Comparison of ENCODE assay signal across 19 cellular contexts in the genomic region with DNA sequence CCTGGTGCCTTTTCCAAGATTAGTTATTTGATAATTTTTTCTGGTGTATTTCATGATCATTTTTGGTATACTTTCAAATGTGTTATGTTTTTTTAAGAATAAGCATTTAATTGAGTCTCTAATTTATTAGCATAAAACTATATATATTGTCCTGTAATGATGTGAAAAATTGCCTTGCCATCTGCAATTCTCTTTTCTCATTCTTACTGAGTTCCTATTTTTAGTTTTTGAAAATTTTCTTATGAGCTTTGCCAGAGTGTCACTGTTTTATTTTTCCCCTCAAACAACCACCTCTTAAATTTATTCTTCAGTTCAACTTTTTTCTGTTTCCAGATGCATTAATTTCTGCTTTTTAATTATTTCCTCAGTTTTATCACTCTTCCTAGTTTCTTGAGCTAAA. TPM values are rescaled to one million over a fixed set of nuclear protein-coding genes. Genes with fewer than 3 reads are reported as not detected.
"Had no signal": no experiment of that assay in that cellular context is flagged by ENCODE, and none has a peak within 500 bp of the region (broad histone marks: within the 10 kb centered on the region; RNA-seq: fewer than 3 reads in every experiment).

No MANE protein-coding gene starts in this region.

- H3K36me3 ChIP-seq: gastroesophageal sphincter, heart right ventricle, tibial nerve, vagina, WERI-Rb-1 had no signal

- DNase-seq: activated CD4-positive, alpha-beta memory T cell treated with anti-CD3 and anti-CD28 coated beads for 36 hours; activated CD4-positive, alpha-beta T cell treated with anti-CD3 and anti-CD28 coated beads for 36 hours; activated naive CD4-positive, alpha-beta T cell; dorsolateral prefrontal cortex; endodermal cell; erythroblast; heart right ventricle; islet precursor cell; midbrain; stimulated activated CD4-positive, alpha-beta T cell treated with anti-CD3 and anti-CD28 coated beads, Interleukin-12 subunit alpha, Interleukin-12 subunit beta, amount 100 ng/mL, for 4 hours; stimulated activated CD4-positive, alpha-beta T cell treated with anti-CD3 and anti-CD28 coated beads, Interleukin-2, amount 100 ng/mL, for 24 hours; substantia nigra; WERI-Rb-1 had no signal

- H3K27ac Mint-ChIP-seq: activated CD4-positive, alpha-beta memory T cell treated with anti-CD3 and anti-CD28 coated beads for 36 hours; activated CD4-positive, alpha-beta T cell treated with anti-CD3 and anti-CD28 coated beads for 36 hours; activated T-helper 1 cell treated with anti-CD3 and anti-CD28 coated beads, Interleukin-12 subunit alpha, Interleukin-12 subunit beta, Interleukin-2, Interleukin-4 antibody, amounts not matched to agents 30 ng/mL and 10 ng/mL and 1 ng/mL, durations not matched to agents 14 hours and 24 hours and 36 hours; endodermal cell had no signal

- H3K4me3 ChIP-seq: dorsolateral prefrontal cortex, gastroesophageal sphincter, heart right ventricle, lung, tibial nerve, vagina had no signal

- H3K9me3 ChIP-seq: gastroesophageal sphincter, heart right ventricle, tibial nerve, vagina had no signal

- H3K27me3 ChIP-seq: dorsolateral prefrontal cortex, gastroesophageal sphincter, tibial nerve, vagina had no signal

- H3K9me3 Mint-ChIP-seq: activated CD4-positive, alpha-beta memory T cell treated with anti-CD3 and anti-CD28 coated beads for 36 hours; activated T-helper 1 cell treated with anti-CD3 and anti-CD28 coated beads, Interleukin-12 subunit alpha, Interleukin-12 subunit beta, Interleukin-2, Interleukin-4 antibody, amounts not matched to agents 30 ng/mL and 10 ng/mL and 1 ng/mL, durations not matched to agents 14 hours and 24 hours and 36 hours; endodermal cell had no signal

- H3K4me1 ChIP-seq: gastroesophageal sphincter, tibial nerve, vagina had no signal

- H3K27ac ChIP-seq: dorsolateral prefrontal cortex, gastroesophageal sphincter, heart right ventricle, tibial nerve, vagina, WERI-Rb-1 had no signal

- H3K4me3 Mint-ChIP-seq: activated CD4-positive, alpha-beta memory T cell treated with anti-CD3 and anti-CD28 coated beads for 36 hours; activated CD4-positive, alpha-beta T cell treated with anti-CD3 and anti-CD28 coated beads for 36 hours; activated T-helper 1 cell treated with anti-CD3 and anti-CD28 coated beads, Interleukin-12 subunit alpha, Interleukin-12 subunit beta, Interleukin-2, Interleukin-4 antibody, amounts not matched to agents 30 ng/mL and 10 ng/mL and 1 ng/mL, durations not matched to agents 14 hours and 24 hours and 36 hours; endodermal cell had no signal

- ATAC-seq: activated CD4-positive, alpha-beta T cell treated with anti-CD3 and anti-CD28 coated beads for 36 hours; gastroesophageal sphincter; heart right ventricle had no signal

- H3K4me1 Mint-ChIP-seq: endodermal cell had no signal

- H3K27me3 Mint-ChIP-seq: activated CD4-positive, alpha-beta memory T cell treated with anti-CD3 and anti-CD28 coated beads for 36 hours; activated CD4-positive, alpha-beta T cell treated with anti-CD3 and anti-CD28 coated beads for 36 hours had no signal

RNA-seq across cellular contexts. Expression of a gene that starts 59.3 kb away (rescaled TPM):
- total RNA-seq: renal cortical epithelial cell had no signal
